Comparison of ENCODE assay signal across 9 cellular contexts in the genomic region with DNA sequence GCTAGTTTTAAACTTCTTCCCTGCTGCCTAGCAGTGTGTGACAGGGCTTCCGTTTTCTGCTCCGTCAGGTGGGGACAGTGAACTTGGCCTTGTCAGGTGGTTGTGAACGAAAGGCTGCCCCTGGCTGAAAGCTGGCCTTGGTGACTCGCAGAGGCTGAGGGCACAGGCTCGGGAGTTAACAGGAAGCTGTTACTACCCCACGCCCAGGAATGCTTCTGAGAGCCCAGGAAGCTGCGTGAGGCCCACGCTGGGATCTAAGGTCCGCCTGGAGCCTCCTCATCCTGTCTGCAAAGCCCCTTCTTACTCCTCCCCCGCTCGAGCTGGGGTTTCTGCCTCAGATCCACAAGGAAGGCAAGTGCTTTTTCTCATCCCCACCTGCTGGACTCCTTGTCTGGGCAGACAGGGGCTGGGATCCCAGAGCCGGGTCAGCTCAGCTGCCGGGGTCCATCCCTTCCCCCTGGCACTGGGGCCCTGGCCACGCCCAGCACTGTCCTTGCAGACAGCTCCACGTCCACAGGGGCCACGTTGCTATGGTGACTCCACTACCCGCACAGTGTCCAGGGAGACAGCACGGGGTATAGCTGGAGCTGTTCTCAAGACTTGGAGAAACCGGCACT.
DNase-seq lines count a peak whose midpoint lies in the region; ATAC-seq and TF ChIP-seq lines count a peak whose summit lies in the region.
"Had no signal": no experiment of that assay in that cellular context is flagged by ENCODE, and none has a peak within 500 bp of the region (broad histone marks: within the 10 kb centered on the region; RNA-seq: fewer than 3 reads in every experiment).

No MANE protein-coding gene starts in this region.

- H2AFZ ChIP-seq in SK-N-SH (ENCODE audit: low read depth), result peak overlapping the region; percentile 75

- H3K9me2 ChIP-seq in SK-N-SH, result no peaks in the 10 kb centered on the region

- H3K27ac ChIP-seq in SK-N-SH (ENCODE audit: low read depth in 2 of 2, low read length in 1 of 2), result peak overlapping the region in 1 of 2 experiments; percentile 6; a peak in 1 of 4 replicates
- no peak overlapping the region for H3K27ac ChIP-seq in effector memory CD4-positive, alpha-beta T cell (ENCODE audit: insufficient read depth, low read length, poor library complexity, severe bottlenecking)

- TF ChIP-seq EP300 in SK-N-SH (IDR thresholded peaks at IDR 0.05; ENCODE audit: borderline replicate concordance in 1 of 2, low read depth in 1 of 2, low read length in 1 of 2), result no peak

- H3K4me1 ChIP-seq in SK-N-SH (ENCODE audit: control insufficient read depth in 1 of 2, insufficient read depth in 2 of 2, low read depth in 1 of 2, low read length in 1 of 2), result peaks cover 0 to 5% of the 10 kb centered on the region in 2 experiments; a peak in 2 of 4 replicates
- no peaks in the 10 kb centered on the region for H3K4me1 ChIP-seq in effector memory CD4-positive, alpha-beta T cell (ENCODE audit: control insufficient read depth, insufficient read depth, low read length, poor library complexity, severe bottlenecking)

- no peaks in the 10 kb centered on the region for H3K36me3 ChIP-seq in SK-N-SH (replicated peaks in 1 of 2; ENCODE audit: control insufficient read depth in 1 of 2, insufficient read depth in 2 of 2, low read length in 1 of 2)
- no peaks in the 10 kb centered on the region for H3K36me3 ChIP-seq in effector memory CD4-positive, alpha-beta T cell (ENCODE audit: control insufficient read depth, insufficient read depth, low read length)

- DNase-seq in AG09309 (ENCODE audit: low read depth), result peak; percentile 8
- DNase-seq in SK-N-SH, result peak; percentile 19
- peak; percentile 61 for DNase-seq in iPS-NIHi7 (ENCODE audit: extremely low spot score)
- DNase-seq in COLO668 (lab: John Stamatoyannopoulos, UW; ENCODE audit: unreplicated experiment), result no peak
- DNase-seq in effector memory CD4-positive, alpha-beta T cell, result no peak
- DNase-seq in activated effector memory CD4-positive, alpha-beta T cell treated with anti-CD3 and anti-CD28 coated beads, Interleukin-2, amount 50 U/mL, for 16 hours, result no peak
- no peak for DNase-seq in SIG-M5 (lab: John Stamatoyannopoulos, UW)
- DNase-seq: activated CD8-positive, alpha-beta T cell treated with anti-CD3 and anti-CD28 coated beads, Interleukin-2, amount 10 ng/mL, durations not matched to agents 7 days and 5 days had no signal

- H3K4me2 ChIP-seq in SK-N-SH, result no peak overlapping the region

- POLR2A ChIA-PET in SK-N-SH (lab: Yijun Ruan, JAX), result no interaction called here

- H4K20me1 ChIP-seq in SK-N-SH (ENCODE audit: insufficient read depth), result no peaks in the 10 kb centered on the region

- H3K9me3 ChIP-seq in SK-N-SH, result no peaks in the 10 kb centered on the region
- no peaks in the 10 kb centered on the region for H3K9me3 ChIP-seq in effector memory CD4-positive, alpha-beta T cell (ENCODE audit: control insufficient read depth, low read length)

- no peaks in the 10 kb centered on the region for H3K79me2 ChIP-seq in SK-N-SH (ENCODE audit: insufficient read depth)

- no peaks in the 10 kb centered on the region for H3K27me3 ChIP-seq in SK-N-SH (ENCODE audit: insufficient read depth)
- no peaks in the 10 kb centered on the region for H3K27me3 ChIP-seq in effector memory CD4-positive, alpha-beta T cell (replicated peaks; ENCODE audit: control insufficient read depth, insufficient read depth, low read length, poor library complexity, severe bottlenecking)

- TF ChIP-seq CTCF in AG09309 (IDR thresholded peaks at IDR 0.05; ENCODE audit: control insufficient read depth, insufficient read depth, low read depth, low read length, missing control alignments) (no peak), SK-N-SH (IDR thresholded peaks at IDR 0.05) (no peak)

- 56% methylated on average over 15 of the region's 19 CpGs for WGBS in SK-N-SH (ENCODE audit: low lambda C conversion rate)

- H3K4me3 ChIP-seq in AG09309 (ENCODE audit: control insufficient read depth, low read depth, low read length) (no peak overlapping the region), SK-N-SH (ENCODE audit: low read depth in 2 of 2, low read length in 1 of 2) (no peak overlapping the region)
- no peak overlapping the region for H3K4me3 ChIP-seq in effector memory CD4-positive, alpha-beta T cell (ENCODE audit: insufficient read depth, low read depth, low read length, poor library complexity, severe bottlenecking)

- ATAC-seq in GM21447 (IDR thresholded peaks at IDR 0.05; ENCODE audit: unreplicated experiment), result peak; percentile 59
- ATAC-seq: activated CD8-positive, alpha-beta T cell treated with anti-CD3 and anti-CD28 coated beads, Interleukin-2, amount 10 ng/mL, durations not matched to agents 7 days and 5 days had no signal

- H3K9ac ChIP-seq in SK-N-SH, result peak overlapping the region; percentile 15; the same call in 1 of the 2 replicates

- CTCF ChIA-PET in SK-N-SH (lab: Yijun Ruan, JAX), result interaction anchor here (0.6 kb wide), 1 partner anchor 40 kb away, joined by 3 read pairs; no protein-coding TSS in a partner anchor

- no peak for TF ChIP-seq RAD21 in SK-N-SH (IDR thresholded peaks at IDR 0.05; ENCODE audit: low read length)

- H3F3A ChIP-seq in SK-N-SH (replicated peaks; ENCODE audit: insufficient read depth), result no peaks in the 10 kb centered on the region

TF ChIP-seq in SK-N-SH, 30 proteins besides CTCF, POLR2A, EP300 and RAD21:
- TF ChIP-seq, protein P1, sequence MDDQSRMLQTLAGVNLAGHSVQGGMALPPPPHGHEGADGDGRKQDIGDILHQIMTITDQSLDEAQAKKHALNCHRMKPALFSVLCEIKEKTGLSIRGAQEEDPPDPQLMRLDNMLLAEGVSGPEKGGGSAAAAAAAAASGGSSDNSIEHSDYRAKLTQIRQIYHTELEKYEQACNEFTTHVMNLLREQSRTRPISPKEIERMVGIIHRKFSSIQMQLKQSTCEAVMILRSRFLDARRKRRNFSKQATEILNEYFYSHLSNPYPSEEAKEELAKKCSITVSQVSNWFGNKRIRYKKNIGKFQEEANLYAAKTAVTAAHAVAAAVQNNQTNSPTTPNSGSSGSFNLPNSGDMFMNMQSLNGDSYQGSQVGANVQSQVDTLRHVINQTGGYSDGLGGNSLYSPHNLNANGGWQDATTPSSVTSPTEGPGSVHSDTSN (IDR thresholded peaks at IDR 0.05), result no peak
- no peak for TF ChIP-seq ELF1 (IDR thresholded peaks at IDR 0.05)
- TF ChIP-seq, protein P2, sequence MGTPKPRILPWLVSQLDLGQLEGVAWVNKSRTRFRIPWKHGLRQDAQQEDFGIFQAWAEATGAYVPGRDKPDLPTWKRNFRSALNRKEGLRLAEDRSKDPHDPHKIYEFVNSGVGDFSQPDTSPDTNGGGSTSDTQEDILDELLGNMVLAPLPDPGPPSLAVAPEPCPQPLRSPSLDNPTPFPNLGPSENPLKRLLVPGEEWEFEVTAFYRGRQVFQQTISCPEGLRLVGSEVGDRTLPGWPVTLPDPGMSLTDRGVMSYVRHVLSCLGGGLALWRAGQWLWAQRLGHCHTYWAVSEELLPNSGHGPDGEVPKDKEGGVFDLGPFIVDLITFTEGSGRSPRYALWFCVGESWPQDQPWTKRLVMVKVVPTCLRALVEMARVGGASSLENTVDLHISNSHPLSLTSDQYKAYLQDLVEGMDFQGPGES (IDR thresholded peaks at IDR 0.05; ENCODE audit: low read depth, low read length), result no peak
- TF ChIP-seq GABPA (IDR thresholded peaks at IDR 0.05; ENCODE audit: low read depth), result no peak
- TF ChIP-seq GATA2 (CRISPR knock-in tag; IDR thresholded peaks at IDR 0.05), result no peak
- TF ChIP-seq MEF2A (IDR thresholded peaks at IDR 0.05; ENCODE audit: borderline replicate concordance, low read depth), result no peak
- no peak for TF ChIP-seq RFX5 (IDR thresholded peaks at IDR 0.05; ENCODE audit: low read length)

Comparison
In these comparisons a context has a peak if more than half of its experiments do, and no peak if none do; other contexts are left out.
1. DNase-seq: peak in AG09309 (single experiment), SK-N-SH (single experiment) and iPS-NIHi7 (single experiment); none in COLO668 (single experiment), effector memory CD4-positive, alpha-beta T cell (0 of 3), activated effector memory CD4-positive, alpha-beta T cell treated with anti-CD3 and anti-CD28 coated beads, Interleukin-2, amount 50 U/mL, for 16 hours (single experiment) and SIG-M5 (single experiment).